8 cellular contexts compared by ENCODE assay signal in genomic region chr1:21289127-21289526, GRCh38. TPM values are rescaled to one million over a fixed set of nuclear protein-coding genes. Genes with fewer than 3 reads are reported as not detected.
DNase-seq lines count a peak whose midpoint lies in the region; ATAC-seq lines count a peak whose summit lies in the region.

No MANE protein-coding gene starts in this region.

- H3K4me3 Mint-ChIP-seq in stimulated activated naive CD8-positive, alpha-beta T cell treated with anti-CD3 and anti-CD28 coated beads, Interleukin-15, Interleukin-2, amounts not matched to agents 100 ng/mL and 50 ng/mL, for 24 hours: peak overlapping the region; percentile 85
- peak overlapping the region; percentile 84 to 93 (median 90) for H3K4me3 Mint-ChIP-seq in naive thymus-derived CD4-positive, alpha-beta T cell

- no peaks in the 10 kb centered on the region for H3K27me3 Mint-ChIP-seq in stimulated activated naive CD8-positive, alpha-beta T cell treated with anti-CD3 and anti-CD28 coated beads, Interleukin-15, Interleukin-2, amounts not matched to agents 100 ng/mL and 50 ng/mL, for 24 hours
- no peaks in the 10 kb centered on the region for H3K27me3 Mint-ChIP-seq in naive thymus-derived CD4-positive, alpha-beta T cell

- peak overlapping the region; percentile 87 for H3K4me3 ChIP-seq in naive thymus-derived CD4-positive, alpha-beta T cell (ENCODE audit: low read length)

- no peaks in the 10 kb centered on the region for H3K27me3 ChIP-seq in naive thymus-derived CD4-positive, alpha-beta T cell (ENCODE audit: control insufficient read depth in 2 of 2, insufficient read depth in 2 of 2, low read length in 2 of 2)

- H3K27ac Mint-ChIP-seq in stimulated activated naive CD8-positive, alpha-beta T cell treated with anti-CD3 and anti-CD28 coated beads, Interleukin-15, Interleukin-2, amounts not matched to agents 100 ng/mL and 50 ng/mL, for 24 hours: peak overlapping the region; percentile 76
- peak overlapping the region in 8 of 9 donors; percentile 77 to 93 (median 84) for H3K27ac Mint-ChIP-seq in naive thymus-derived CD4-positive, alpha-beta T cell

- H3K9me3 Mint-ChIP-seq in stimulated activated naive CD8-positive, alpha-beta T cell treated with anti-CD3 and anti-CD28 coated beads, Interleukin-15, Interleukin-2, amounts not matched to agents 100 ng/mL and 50 ng/mL, for 24 hours: no peaks in the 10 kb centered on the region
- no peaks in the 10 kb centered on the region for H3K9me3 Mint-ChIP-seq in naive thymus-derived CD4-positive, alpha-beta T cell

- H3K9me3 ChIP-seq in naive thymus-derived CD4-positive, alpha-beta T cell (ENCODE audit: control insufficient read depth in 2 of 3, low read length in 3 of 3): no peaks in the 10 kb centered on the region

- POLR2A ChIA-PET in naive thymus-derived CD4-positive, alpha-beta T cell (lab: Charles Lee): interaction anchor here (1.0 to 20.3 kb wide), 4 partner anchors 17 to 45 kb away, joined by 3 to 427 read pairs (median 3); no protein-coding TSS in a partner anchor

- peaks cover 36% of the 10 kb centered on the region for H3K36me3 Mint-ChIP-seq in stimulated activated naive CD8-positive, alpha-beta T cell treated with anti-CD3 and anti-CD28 coated beads, Interleukin-15, Interleukin-2, amounts not matched to agents 100 ng/mL and 50 ng/mL, for 24 hours (ENCODE audit: low read depth)
- H3K36me3 Mint-ChIP-seq in naive thymus-derived CD4-positive, alpha-beta T cell: peaks cover 0 to 11% (median 3%) of the 10 kb centered on the region in 5 donors

- CTCF ChIA-PET in naive thymus-derived CD4-positive, alpha-beta T cell (lab: Charles Lee): interaction anchor here (0.6 to 7.0 kb wide), 4 partner anchors 11 to 46 kb away, joined by 3 to 45 read pairs (median 20); no protein-coding TSS in a partner anchor

- H3K36me3 ChIP-seq in naive thymus-derived CD4-positive, alpha-beta T cell (ENCODE audit: control insufficient read depth in 2 of 3, insufficient read depth in 3 of 3, low read length in 3 of 3): peaks cover 0 to 5% (median 0%) of the 10 kb centered on the region in 3 experiments

- peak overlapping the region; percentile 47 for H3K27ac ChIP-seq in cingulate gyrus (ENCODE audit: low read depth, low read length)
- peak overlapping the region; percentile 86 for H3K27ac ChIP-seq in naive thymus-derived CD4-positive, alpha-beta T cell (ENCODE audit: low read depth, low read length)

- peaks cover 37% of the 10 kb centered on the region in 2 donors for H3K4me1 ChIP-seq in naive thymus-derived CD4-positive, alpha-beta T cell (ENCODE audit: control insufficient read depth in 2 of 2, insufficient read depth in 2 of 2, low read length in 2 of 2)

- no peak for DNase-seq in stimulated activated naive CD8-positive, alpha-beta T cell treated with anti-CD3 and anti-CD28 coated beads, Interleukin-15, Interleukin-2, amounts not matched to agents 100 U/mL and 50 U/mL, for 24 hours
- no peak for DNase-seq in naive thymus-derived CD4-positive, alpha-beta T cell
- DNase-seq in NCI-H345 treated with DMSO at 0.1 percent for 48 hours (lab: John Stamatoyannopoulos, UW; ENCODE audit: unreplicated experiment) (no peak), pons (ENCODE audit: low spot score) (no peak)

- no peak for ATAC-seq in stimulated activated naive CD8-positive, alpha-beta T cell treated with anti-CD3 and anti-CD28 coated beads, Interleukin-15, Interleukin-2, amounts not matched to agents 100 U/mL and 50 U/mL, for 24 hours
- no peak for ATAC-seq in naive thymus-derived CD4-positive, alpha-beta T cell
- ATAC-seq in HG03432 (IDR thresholded peaks at IDR 0.05; ENCODE audit: unreplicated experiment) (no peak), GM21576 (IDR thresholded peaks at IDR 0.05; ENCODE audit: unreplicated experiment) (no peak)

- peaks cover 76% of the 10 kb centered on the region for H3K4me1 Mint-ChIP-seq in stimulated activated naive CD8-positive, alpha-beta T cell treated with anti-CD3 and anti-CD28 coated beads, Interleukin-15, Interleukin-2, amounts not matched to agents 100 ng/mL and 50 ng/mL, for 24 hours (ENCODE audit: low read depth)
- peaks cover 39 to 66% (median 57%) of the 10 kb centered on the region in 7 donors for H3K4me1 Mint-ChIP-seq in naive thymus-derived CD4-positive, alpha-beta T cell

- intact Hi-C loops in naive thymus-derived CD4-positive, alpha-beta T cell (cut with micrococcal nuclease): loop anchor here in 1 of 2 donors (1.0 kb wide), 2 partner anchors 9 to 45 kb away; no protein-coding TSS in a partner anchor

RNA-seq across cellular contexts. Expression of gene ECE1, which starts 1.1 kb away (rescaled TPM):
- 10 to 100 TPM; 63.3 to 97.4 (median 72.2) TPM for total RNA-seq in naive thymus-derived CD4-positive, alpha-beta T cell
- polyA plus RNA-seq in naive thymus-derived CD4-positive, alpha-beta T cell: 10 to 100 TPM; 21.3 to 50.4 TPM
